Comparison of ENCODE assay signal across 1 cellular context in the genomic region with DNA sequence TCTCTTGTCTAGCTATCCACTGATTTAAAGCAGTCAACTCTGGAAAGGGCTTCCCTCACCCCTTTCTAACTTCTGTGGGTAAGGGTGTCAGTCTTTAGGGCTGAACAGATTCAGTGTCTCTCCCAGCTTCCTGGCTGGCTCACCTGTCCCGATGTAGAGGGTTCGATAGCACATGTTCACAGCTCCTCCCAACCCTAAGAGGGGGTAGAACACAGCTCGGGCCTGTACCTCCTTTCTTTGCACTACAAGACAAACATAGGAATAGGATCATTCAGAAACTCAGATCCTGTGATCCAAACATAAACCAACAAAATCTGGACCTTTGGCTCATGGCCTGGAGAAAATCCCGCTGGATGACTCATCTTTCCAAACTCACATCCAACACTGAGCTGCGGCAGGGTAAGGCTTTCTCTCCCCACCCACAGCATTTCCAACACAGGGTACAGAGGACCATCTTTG.
TF ChIP-seq lines count a peak whose summit lies in the region.

No MANE protein-coding gene starts in this region.

TF ChIP-seq in HepG2, 621 proteins besides CTCF, POLR2A, EP300 and RAD21 (continued from another document and continues in another):
- TF ChIP-seq, protein P1, sequence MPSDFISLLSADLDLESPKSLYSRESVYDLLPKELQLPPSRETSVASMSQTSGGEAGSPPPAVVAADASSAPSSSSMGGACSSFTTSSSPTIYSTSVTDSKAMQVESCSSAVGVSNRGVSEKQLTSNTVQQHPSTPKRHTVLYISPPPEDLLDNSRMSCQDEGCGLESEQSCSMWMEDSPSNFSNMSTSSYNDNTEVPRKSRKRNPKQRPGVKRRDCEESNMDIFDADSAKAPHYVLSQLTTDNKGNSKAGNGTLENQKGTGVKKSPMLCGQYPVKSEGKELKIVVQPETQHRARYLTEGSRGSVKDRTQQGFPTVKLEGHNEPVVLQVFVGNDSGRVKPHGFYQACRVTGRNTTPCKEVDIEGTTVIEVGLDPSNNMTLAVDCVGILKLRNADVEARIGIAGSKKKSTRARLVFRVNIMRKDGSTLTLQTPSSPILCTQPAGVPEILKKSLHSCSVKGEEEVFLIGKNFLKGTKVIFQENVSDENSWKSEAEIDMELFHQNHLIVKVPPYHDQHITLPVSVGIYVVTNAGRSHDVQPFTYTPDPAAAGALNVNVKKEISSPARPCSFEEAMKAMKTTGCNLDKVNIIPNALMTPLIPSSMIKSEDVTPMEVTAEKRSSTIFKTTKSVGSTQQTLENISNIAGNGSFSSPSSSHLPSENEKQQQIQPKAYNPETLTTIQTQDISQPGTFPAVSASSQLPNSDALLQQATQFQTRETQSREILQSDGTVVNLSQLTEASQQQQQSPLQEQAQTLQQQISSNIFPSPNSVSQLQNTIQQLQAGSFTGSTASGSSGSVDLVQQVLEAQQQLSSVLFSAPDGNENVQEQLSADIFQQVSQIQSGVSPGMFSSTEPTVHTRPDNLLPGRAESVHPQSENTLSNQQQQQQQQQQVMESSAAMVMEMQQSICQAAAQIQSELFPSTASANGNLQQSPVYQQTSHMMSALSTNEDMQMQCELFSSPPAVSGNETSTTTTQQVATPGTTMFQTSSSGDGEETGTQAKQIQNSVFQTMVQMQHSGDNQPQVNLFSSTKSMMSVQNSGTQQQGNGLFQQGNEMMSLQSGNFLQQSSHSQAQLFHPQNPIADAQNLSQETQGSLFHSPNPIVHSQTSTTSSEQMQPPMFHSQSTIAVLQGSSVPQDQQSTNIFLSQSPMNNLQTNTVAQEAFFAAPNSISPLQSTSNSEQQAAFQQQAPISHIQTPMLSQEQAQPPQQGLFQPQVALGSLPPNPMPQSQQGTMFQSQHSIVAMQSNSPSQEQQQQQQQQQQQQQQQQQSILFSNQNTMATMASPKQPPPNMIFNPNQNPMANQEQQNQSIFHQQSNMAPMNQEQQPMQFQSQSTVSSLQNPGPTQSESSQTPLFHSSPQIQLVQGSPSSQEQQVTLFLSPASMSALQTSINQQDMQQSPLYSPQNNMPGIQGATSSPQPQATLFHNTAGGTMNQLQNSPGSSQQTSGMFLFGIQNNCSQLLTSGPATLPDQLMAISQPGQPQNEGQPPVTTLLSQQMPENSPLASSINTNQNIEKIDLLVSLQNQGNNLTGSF (CRISPR knock-in tag; IDR thresholded peaks at IDR 0.05) = no peak
- TF ChIP-seq NCOA2 (CRISPR knock-in tag; IDR thresholded peaks at IDR 0.05) = no peak
- TF ChIP-seq, protein P2, sequence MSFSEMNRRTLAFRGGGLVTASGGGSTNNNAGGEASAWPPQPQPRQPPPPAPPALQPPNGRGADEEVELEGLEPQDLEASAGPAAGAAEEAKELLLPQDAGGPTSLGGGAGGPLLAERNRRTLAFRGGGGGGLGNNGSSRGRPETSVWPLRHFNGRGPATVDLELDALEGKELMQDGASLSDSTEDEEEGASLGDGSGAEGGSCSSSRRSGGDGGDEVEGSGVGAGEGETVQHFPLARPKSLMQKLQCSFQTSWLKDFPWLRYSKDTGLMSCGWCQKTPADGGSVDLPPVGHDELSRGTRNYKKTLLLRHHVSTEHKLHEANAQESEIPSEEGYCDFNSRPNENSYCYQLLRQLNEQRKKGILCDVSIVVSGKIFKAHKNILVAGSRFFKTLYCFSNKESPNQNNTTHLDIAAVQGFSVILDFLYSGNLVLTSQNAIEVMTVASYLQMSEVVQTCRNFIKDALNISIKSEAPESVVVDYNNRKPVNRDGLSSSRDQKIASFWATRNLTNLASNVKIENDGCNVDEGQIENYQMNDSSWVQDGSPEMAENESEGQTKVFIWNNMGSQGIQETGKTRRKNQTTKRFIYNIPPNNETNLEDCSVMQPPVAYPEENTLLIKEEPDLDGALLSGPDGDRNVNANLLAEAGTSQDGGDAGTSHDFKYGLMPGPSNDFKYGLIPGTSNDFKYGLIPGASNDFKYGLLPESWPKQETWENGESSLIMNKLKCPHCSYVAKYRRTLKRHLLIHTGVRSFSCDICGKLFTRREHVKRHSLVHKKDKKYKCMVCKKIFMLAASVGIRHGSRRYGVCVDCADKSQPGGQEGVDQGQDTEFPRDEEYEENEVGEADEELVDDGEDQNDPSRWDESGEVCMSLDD (CRISPR knock-in tag; IDR thresholded peaks at IDR 0.05; ENCODE audit: borderline replicate concordance) = no peak
- TF ChIP-seq ZSCAN31 (CRISPR knock-in tag; IDR thresholded peaks at IDR 0.05; ENCODE audit: low read depth) = no peak
- TF ChIP-seq ZSCAN30 (CRISPR knock-in tag; IDR thresholded peaks at IDR 0.05) = no peak
- 0 out of 2 replicates have a peak, but pooled peaks have one; percentile 12 for TF ChIP-seq ZMYM2 (CRISPR knock-in tag; IDR thresholded peaks at IDR 0.05)
- TF ChIP-seq CBFB (CRISPR knock-in tag; IDR thresholded peaks at IDR 0.05) = no peak
- TF ChIP-seq, protein P3, sequence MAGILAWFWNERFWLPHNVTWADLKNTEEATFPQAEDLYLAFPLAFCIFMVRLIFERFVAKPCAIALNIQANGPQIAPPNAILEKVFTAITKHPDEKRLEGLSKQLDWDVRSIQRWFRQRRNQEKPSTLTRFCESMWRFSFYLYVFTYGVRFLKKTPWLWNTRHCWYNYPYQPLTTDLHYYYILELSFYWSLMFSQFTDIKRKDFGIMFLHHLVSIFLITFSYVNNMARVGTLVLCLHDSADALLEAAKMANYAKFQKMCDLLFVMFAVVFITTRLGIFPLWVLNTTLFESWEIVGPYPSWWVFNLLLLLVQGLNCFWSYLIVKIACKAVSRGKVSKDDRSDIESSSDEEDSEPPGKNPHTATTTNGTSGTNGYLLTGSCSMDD (CRISPR knock-in tag; IDR thresholded peaks at IDR 0.05) = no peak
- TF ChIP-seq, protein P4, sequence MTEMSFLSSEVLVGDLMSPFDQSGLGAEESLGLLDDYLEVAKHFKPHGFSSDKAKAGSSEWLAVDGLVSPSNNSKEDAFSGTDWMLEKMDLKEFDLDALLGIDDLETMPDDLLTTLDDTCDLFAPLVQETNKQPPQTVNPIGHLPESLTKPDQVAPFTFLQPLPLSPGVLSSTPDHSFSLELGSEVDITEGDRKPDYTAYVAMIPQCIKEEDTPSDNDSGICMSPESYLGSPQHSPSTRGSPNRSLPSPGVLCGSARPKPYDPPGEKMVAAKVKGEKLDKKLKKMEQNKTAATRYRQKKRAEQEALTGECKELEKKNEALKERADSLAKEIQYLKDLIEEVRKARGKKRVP (CRISPR knock-in tag; IDR thresholded peaks at IDR 0.05) = no peak
- no peak for TF ChIP-seq PCBP2 (optimal IDR thresholded peaks at IDR 0.05; ENCODE audit: low read depth, low read length, poor library complexity, severe bottlenecking)
- no peak for TF ChIP-seq FOXO1 (CRISPR knock-in tag; IDR thresholded peaks at IDR 0.05)
- no peak for TF ChIP-seq ZNF282 (IDR thresholded peaks at IDR 0.05; ENCODE audit: partially characterized antibody)
- TF ChIP-seq AKAP8 (CRISPR knock-in tag; IDR thresholded peaks at IDR 0.05) = no peak
- no peak for TF ChIP-seq HNRNPUL1 (IDR thresholded peaks at IDR 0.05; ENCODE audit: low read depth, low read length)
- TF ChIP-seq ZNF205 (CRISPR knock-in tag; IDR thresholded peaks at IDR 0.05) = no peak
- 0 out of 2 replicates have a peak, but pooled peaks have one; percentile 30 for TF ChIP-seq RFXAP (CRISPR knock-in tag; IDR thresholded peaks at IDR 0.05; ENCODE audit: borderline replicate concordance)
- peak; percentile 39; the same call in 1 of the 2 replicates for TF ChIP-seq ETV5 (CRISPR knock-in tag; IDR thresholded peaks at IDR 0.05; ENCODE audit: borderline replicate concordance)
- TF ChIP-seq ZNF224 (CRISPR knock-in tag; IDR thresholded peaks at IDR 0.05) = no peak
- TF ChIP-seq MAFF (IDR thresholded peaks at IDR 0.05; ENCODE audit: low read depth, low read length) = no peak
- no peak for TF ChIP-seq BRCA1 (CRISPR knock-in tag; IDR thresholded peaks at IDR 0.05)
- no peak for TF ChIP-seq ZNF839 (CRISPR knock-in tag; IDR thresholded peaks at IDR 0.05; ENCODE audit: borderline replicate concordance)
- no peak for TF ChIP-seq ZNF777 (CRISPR knock-in tag; IDR thresholded peaks at IDR 0.05)
- no peak for TF ChIP-seq ZNF296 (CRISPR knock-in tag; conservative IDR thresholded peaks at IDR 0.05)
- TF ChIP-seq ZNF614 (CRISPR knock-in tag; IDR thresholded peaks at IDR 0.05; ENCODE audit: borderline replicate concordance) = 0 out of 2 replicates have a peak, but pooled peaks have one; percentile 47
- TF ChIP-seq ZNF230 (CRISPR knock-in tag; IDR thresholded peaks at IDR 0.05) = no peak
- no peak for TF ChIP-seq HHEX (CRISPR knock-in tag; IDR thresholded peaks at IDR 0.05)
- TF ChIP-seq ZNF256 (CRISPR knock-in tag; conservative IDR thresholded peaks at IDR 0.05) = no peak
- TF ChIP-seq ZNF709 (CRISPR knock-in tag; IDR thresholded peaks at IDR 0.05) = no peak
- TF ChIP-seq NRL (CRISPR knock-in tag; IDR thresholded peaks at IDR 0.05; ENCODE audit: borderline replicate concordance) = no peak
- TF ChIP-seq, protein P5, sequence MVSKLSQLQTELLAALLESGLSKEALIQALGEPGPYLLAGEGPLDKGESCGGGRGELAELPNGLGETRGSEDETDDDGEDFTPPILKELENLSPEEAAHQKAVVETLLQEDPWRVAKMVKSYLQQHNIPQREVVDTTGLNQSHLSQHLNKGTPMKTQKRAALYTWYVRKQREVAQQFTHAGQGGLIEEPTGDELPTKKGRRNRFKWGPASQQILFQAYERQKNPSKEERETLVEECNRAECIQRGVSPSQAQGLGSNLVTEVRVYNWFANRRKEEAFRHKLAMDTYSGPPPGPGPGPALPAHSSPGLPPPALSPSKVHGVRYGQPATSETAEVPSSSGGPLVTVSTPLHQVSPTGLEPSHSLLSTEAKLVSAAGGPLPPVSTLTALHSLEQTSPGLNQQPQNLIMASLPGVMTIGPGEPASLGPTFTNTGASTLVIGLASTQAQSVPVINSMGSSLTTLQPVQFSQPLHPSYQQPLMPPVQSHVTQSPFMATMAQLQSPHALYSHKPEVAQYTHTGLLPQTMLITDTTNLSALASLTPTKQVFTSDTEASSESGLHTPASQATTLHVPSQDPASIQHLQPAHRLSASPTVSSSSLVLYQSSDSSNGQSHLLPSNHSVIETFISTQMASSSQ (IDR thresholded peaks at IDR 0.05; ENCODE audit: low read depth) = no peak
- TF ChIP-seq, protein P5 (CRISPR knock-in tag; IDR thresholded peaks at IDR 0.05; ENCODE audit: borderline replicate concordance) = no peak
- no peak for TF ChIP-seq NFE2L1 (CRISPR knock-in tag; IDR thresholded peaks at IDR 0.05; ENCODE audit: borderline replicate concordance)
- TF ChIP-seq, protein P6, sequence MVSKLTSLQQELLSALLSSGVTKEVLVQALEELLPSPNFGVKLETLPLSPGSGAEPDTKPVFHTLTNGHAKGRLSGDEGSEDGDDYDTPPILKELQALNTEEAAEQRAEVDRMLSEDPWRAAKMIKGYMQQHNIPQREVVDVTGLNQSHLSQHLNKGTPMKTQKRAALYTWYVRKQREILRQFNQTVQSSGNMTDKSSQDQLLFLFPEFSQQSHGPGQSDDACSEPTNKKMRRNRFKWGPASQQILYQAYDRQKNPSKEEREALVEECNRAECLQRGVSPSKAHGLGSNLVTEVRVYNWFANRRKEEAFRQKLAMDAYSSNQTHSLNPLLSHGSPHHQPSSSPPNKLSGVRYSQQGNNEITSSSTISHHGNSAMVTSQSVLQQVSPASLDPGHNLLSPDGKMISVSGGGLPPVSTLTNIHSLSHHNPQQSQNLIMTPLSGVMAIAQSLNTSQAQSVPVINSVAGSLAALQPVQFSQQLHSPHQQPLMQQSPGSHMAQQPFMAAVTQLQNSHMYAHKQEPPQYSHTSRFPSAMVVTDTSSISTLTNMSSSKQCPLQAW (CRISPR knock-in tag; IDR thresholded peaks at IDR 0.05) = peak; percentile 54; the same call in 1 of the 2 replicates
- TF ChIP-seq REPIN1 (CRISPR knock-in tag; IDR thresholded peaks at IDR 0.05; ENCODE audit: borderline replicate concordance, low read depth) = peak; percentile 21; the same call in 1 of the 2 replicates
- no peak for TF ChIP-seq MAF1 (CRISPR knock-in tag; IDR thresholded peaks at IDR 0.05; ENCODE audit: borderline replicate concordance)
- TF ChIP-seq, protein P7, sequence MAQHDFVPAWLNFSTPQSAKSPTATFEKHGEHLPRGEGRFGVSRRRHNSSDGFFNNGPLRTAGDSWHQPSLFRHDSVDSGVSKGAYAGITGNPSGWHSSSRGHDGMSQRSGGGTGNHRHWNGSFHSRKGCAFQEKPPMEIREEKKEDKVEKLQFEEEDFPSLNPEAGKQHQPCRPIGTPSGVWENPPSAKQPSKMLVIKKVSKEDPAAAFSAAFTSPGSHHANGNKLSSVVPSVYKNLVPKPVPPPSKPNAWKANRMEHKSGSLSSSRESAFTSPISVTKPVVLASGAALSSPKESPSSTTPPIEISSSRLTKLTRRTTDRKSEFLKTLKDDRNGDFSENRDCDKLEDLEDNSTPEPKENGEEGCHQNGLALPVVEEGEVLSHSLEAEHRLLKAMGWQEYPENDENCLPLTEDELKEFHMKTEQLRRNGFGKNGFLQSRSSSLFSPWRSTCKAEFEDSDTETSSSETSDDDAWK (CRISPR knock-in tag; IDR thresholded peaks at IDR 0.05) = no peak
- TF ChIP-seq KLF12 (CRISPR knock-in tag; IDR thresholded peaks at IDR 0.05; ENCODE audit: borderline replicate concordance) = no peak
- no peak for TF ChIP-seq ZNF460 (CRISPR knock-in tag; IDR thresholded peaks at IDR 0.05; ENCODE audit: borderline replicate concordance)
- no peak for TF ChIP-seq NR2F2 (IDR thresholded peaks at IDR 0.05; ENCODE audit: borderline replicate concordance, low read depth)
- TF ChIP-seq GTF3A (CRISPR knock-in tag; conservative IDR thresholded peaks at IDR 0.05) = no peak
- TF ChIP-seq, protein P8, sequence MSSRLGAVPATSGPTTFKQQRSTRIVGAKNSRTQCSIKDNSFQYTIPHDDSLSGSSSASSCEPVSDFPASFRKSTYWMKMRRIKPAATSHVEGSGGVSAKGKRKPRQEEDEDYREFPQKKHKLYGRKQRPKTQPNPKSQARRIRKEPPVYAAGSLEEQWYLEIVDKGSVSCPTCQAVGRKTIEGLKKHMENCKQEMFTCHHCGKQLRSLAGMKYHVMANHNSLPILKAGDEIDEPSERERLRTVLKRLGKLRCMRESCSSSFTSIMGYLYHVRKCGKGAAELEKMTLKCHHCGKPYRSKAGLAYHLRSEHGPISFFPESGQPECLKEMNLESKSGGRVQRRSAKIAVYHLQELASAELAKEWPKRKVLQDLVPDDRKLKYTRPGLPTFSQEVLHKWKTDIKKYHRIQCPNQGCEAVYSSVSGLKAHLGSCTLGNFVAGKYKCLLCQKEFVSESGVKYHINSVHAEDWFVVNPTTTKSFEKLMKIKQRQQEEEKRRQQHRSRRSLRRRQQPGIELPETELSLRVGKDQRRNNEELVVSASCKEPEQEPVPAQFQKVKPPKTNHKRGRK (CRISPR knock-in tag; IDR thresholded peaks at IDR 0.05) = no peak
- TF ChIP-seq SOX13 (IDR thresholded peaks at IDR 0.05) = no peak
- TF ChIP-seq SOX13 (CRISPR knock-in tag; conservative IDR thresholded peaks at IDR 0.05 in 1 of 2, IDR thresholded peaks at IDR 0.05 in 1 of 2) = no peak; a peak in 1 of 4 replicates
- TF ChIP-seq TAF1 (CRISPR knock-in tag; IDR thresholded peaks at IDR 0.05) = no peak
- TF ChIP-seq ZNF75D (CRISPR knock-in tag; IDR thresholded peaks at IDR 0.05; ENCODE audit: borderline replicate concordance) = no peak
- TF ChIP-seq ZBTB1 (CRISPR knock-in tag; IDR thresholded peaks at IDR 0.05; ENCODE audit: borderline replicate concordance) = no peak
